ENCODE assay signal across 29 cellular contexts in genomic region chr3:25288416-25288815, GRCh38.
"Had no signal": no experiment of that assay in that cellular context is flagged by ENCODE, and none has a peak within 500 bp of the region (broad histone marks: within the 10 kb centered on the region; RNA-seq: fewer than 3 reads in every experiment).

No MANE protein-coding gene starts in this region.

- DNase-seq: activated CD4-positive, alpha-beta memory T cell treated with anti-CD3 and anti-CD28 coated beads, Interleukin-2, amount 10 ng/mL, durations not matched to agents 7 days and 5 days; activated CD4-positive, alpha-beta T cell treated with anti-CD3 and anti-CD28 coated beads for 1 hour; activated CD4-positive, alpha-beta T cell treated with anti-CD3 and anti-CD28 coated beads, Interleukin-2, amount 10 ng/mL, durations not matched to agents 7 days and 5 days; activated gamma-delta T cell treated with Interleukin-2 at 50 U/mL for 16 hours; activated naive CD4-positive, alpha-beta T cell treated with anti-CD3 and anti-CD28 coated beads, Interleukin-2, amount 50 U/mL, for 16 hours; activated T-cell treated with anti-CD3 and anti-CD28 coated beads, Interleukin-2, amount 50 U/mL, for 4 hours; amniotic stem cell; brain microvascular endothelial cell; cortex of kidney; effector memory CD8-positive, alpha-beta T cell; erythroblast; gastrocnemius medialis; glutamatergic neuron; immature natural killer cell; kidney; natural killer cell; ovary; retina; stimulated activated CD4-positive, alpha-beta T cell treated with anti-CD3 and anti-CD28 coated beads, Interleukin-4, amount 100 ng/mL, for 4 hours; stimulated activated CD8-positive, alpha-beta memory T cell treated with anti-CD3 and anti-CD28 coated beads, Interleukin-4, amount 100 ng/mL, for 48 hours; stomach; T-helper 1 cell; thyroid gland; upper lobe of left lung had no signal

- H3K9me3 ChIP-seq: gastrocnemius medialis, ovary, stomach, thyroid gland, upper lobe of left lung, vagina had no signal

- H3K36me3 ChIP-seq: brain microvascular endothelial cell, gastrocnemius medialis, ovary, stomach, thyroid gland, upper lobe of left lung, vagina had no signal

- H3K27ac ChIP-seq: brain microvascular endothelial cell, gastrocnemius medialis, ovary, skin epidermis, stomach, thyroid gland, upper lobe of left lung, vagina had no signal

- H3K27me3 ChIP-seq: brain microvascular endothelial cell, gastrocnemius medialis, ovary, stomach, thyroid gland, upper lobe of left lung, vagina had no signal

- ATAC-seq: activated T-cell treated with anti-CD3 and anti-CD28 coated beads, Interleukin-2, amount 50 U/mL, for 4 hours; activated T-helper 17 cell treated with anti-CD3 and anti-CD28 coated beads, Interleukin-2, amount 50 U/mL, for 72 hours; effector memory CD8-positive, alpha-beta T cell; gastrocnemius medialis; natural killer cell; sciatic nerve; stimulated activated memory B cell treated with anti-CD40 and anti-IgM and Interleukin-4, amounts not matched to agents 10 μg/mL and 1 μg/mL and 100 μg/mL, for 72 hours had no signal

- H3K4me1 ChIP-seq: gastrocnemius medialis, thyroid gland, upper lobe of left lung had no signal

- H3K4me3 ChIP-seq: gastrocnemius medialis, ovary, skin epidermis, stomach, thyroid gland, upper lobe of left lung, vagina had no signal
